17 cellular contexts compared by ENCODE assay signal in genomic region chrX:7117587-7117986, GRCh38. TPM values are rescaled to one million over a fixed set of nuclear protein-coding genes. Genes with fewer than 3 reads are reported as not detected.
DNase-seq lines count a peak whose midpoint lies in the region; ATAC-seq, FAIRE-seq and TF ChIP-seq lines count a peak whose summit lies in the region.
"Had no signal": no experiment of that assay in that cellular context is flagged by ENCODE, and none has a peak within 500 bp of the region (broad histone marks: within the 10 kb centered on the region; RNA-seq: fewer than 3 reads in every experiment).

No MANE protein-coding gene starts in this region.

- peak; percentile 32 for ATAC-seq in GM19324 (IDR thresholded peaks at IDR 0.05; ENCODE audit: low FRiP score, unreplicated experiment)
- peak; percentile 54 for ATAC-seq in HG02798 (IDR thresholded peaks at IDR 0.05; ENCODE audit: poor library complexity, unreplicated experiment)
- ATAC-seq: esophagus mucosa had no signal

- H3K4me3 ChIP-seq in BLaER1: peak overlapping the region; percentile 23; the same call in 1 of the 2 replicates
- no peak overlapping the region for H3K4me3 ChIP-seq in MM.1S (ENCODE audit: low read length)
- H3K4me3 ChIP-seq: spleen, upper lobe of left lung had no signal

- no peak overlapping the region for H3K4me3 Mint-ChIP-seq in activated naive CD8-positive, alpha-beta T cell treated with anti-CD3 and anti-CD28 coated beads for 36 hours

- H3K4me2 ChIP-seq in BLaER1: peak overlapping the region; percentile 46; the same call in 1 of the 2 replicates
- no peak overlapping the region for H3K4me2 ChIP-seq in MM.1S (ENCODE audit: low read depth, low read length)

- peaks cover 12% of the 10 kb centered on the region for H3K79me2 ChIP-seq in MM.1S (ENCODE audit: low read length)

- H4K20me1 ChIP-seq in BLaER1 (no peaks in the 10 kb centered on the region), MM.1S (ENCODE audit: insufficient read depth, low read length) (no peaks in the 10 kb centered on the region)

- DNase-seq in MM.1S: peak; percentile 23
- DNase-seq in activated T-cell treated with anti-CD3 and anti-CD28 coated beads, Interleukin-2, amount 50 U/mL, for 48 hours: no peak
- DNase-seq in activated CD4-positive, CD25-positive, alpha-beta regulatory T cell treated with anti-CD3 and anti-CD28 coated beads, Interleukin-2, amount 50 U/mL, for 72 hours: no peak
- no peak for DNase-seq in activated naive CD8-positive, alpha-beta T cell treated with anti-CD3 and anti-CD28 coated beads for 36 hours
- DNase-seq in D721Med (ENCODE audit: insufficient read length, low spot score): no peak
- DNase-seq: cerebellar nuclear complex, COR-L47, GOT3, NCI-H1048, occipital lobe, spleen, T1000, upper lobe of left lung had no signal

- H3K4me1 ChIP-seq in BLaER1: peaks cover 75% of the 10 kb centered on the region
- H3K4me1 ChIP-seq in MM.1S (ENCODE audit: low read length): peaks cover 12% of the 10 kb centered on the region

- peaks cover 20% of the 10 kb centered on the region for H3K36me3 Mint-ChIP-seq in activated naive CD8-positive, alpha-beta T cell treated with anti-CD3 and anti-CD28 coated beads for 36 hours

- H3K36me3 ChIP-seq in BLaER1: peaks cover 76% of the 10 kb centered on the region
- H3K36me3 ChIP-seq in MM.1S (replicated peaks; ENCODE audit: insufficient read depth, low read length): no peaks in the 10 kb centered on the region
- H3K36me3 ChIP-seq: upper lobe of left lung had no signal

- peaks cover 74% of the 10 kb centered on the region for H3K9me3 ChIP-seq in BLaER1
- H3K9me3 ChIP-seq in MM.1S (replicated peaks; ENCODE audit: insufficient read depth, low read length): no peaks in the 10 kb centered on the region
- H3K9me3 ChIP-seq: spleen, upper lobe of left lung had no signal

- H3K9me2 ChIP-seq in MM.1S (replicated peaks; ENCODE audit: insufficient read depth, low read length): no peaks in the 10 kb centered on the region

- H3K27ac Mint-ChIP-seq in activated naive CD8-positive, alpha-beta T cell treated with anti-CD3 and anti-CD28 coated beads for 36 hours: no peak overlapping the region

- H3K27me3 Mint-ChIP-seq in activated naive CD8-positive, alpha-beta T cell treated with anti-CD3 and anti-CD28 coated beads for 36 hours: no peaks in the 10 kb centered on the region

- FAIRE-seq in D721Med (lab: Jason Lieb, UNC): no peak

- no peak overlapping the region for H2AFZ ChIP-seq in MM.1S (ENCODE audit: low read length)

- H3K27me3 ChIP-seq in BLaER1 (no peaks in the 10 kb centered on the region), MM.1S (replicated peaks; ENCODE audit: insufficient read depth, low read length) (no peaks in the 10 kb centered on the region)
- H3K27me3 ChIP-seq: spleen, upper lobe of left lung had no signal

- TF ChIP-seq CTCF in MM.1S (IDR thresholded peaks at IDR 0.05; ENCODE audit: low read length) (no peak), D721Med (IDR thresholded peaks at IDR 0.05; ENCODE audit: insufficient read depth, missing control alignments) (no peak)

- H3K4me1 Mint-ChIP-seq in activated naive CD8-positive, alpha-beta T cell treated with anti-CD3 and anti-CD28 coated beads for 36 hours: peaks cover 3% of the 10 kb centered on the region

- H3K9me3 Mint-ChIP-seq in activated naive CD8-positive, alpha-beta T cell treated with anti-CD3 and anti-CD28 coated beads for 36 hours: no peaks in the 10 kb centered on the region

- H3F3A ChIP-seq in MM.1S (ENCODE audit: insufficient read depth, low read length): 0 out of 2 replicates have a peak, but pooled peaks cover 2% of the 10 kb centered on the region

- H3K9ac ChIP-seq in BLaER1: no peak overlapping the region
- H3K9ac ChIP-seq in MM.1S (ENCODE audit: low read length): no peak overlapping the region

- H3K27ac ChIP-seq in BLaER1: peak overlapping the region; percentile 52; the same call in 1 of the 2 replicates
- peak overlapping the region; percentile 16; the same call in 1 of the 2 replicates for H3K27ac ChIP-seq in MM.1S (ENCODE audit: low read length)
- H3K27ac ChIP-seq: spleen, upper lobe of left lung had no signal

RNA-seq across cellular contexts. Expression of gene STS, which starts 29.9 kb away (rescaled TPM):
- 1 to 10 TPM; 1.2 to 1.3 TPM for total RNA-seq in activated naive CD8-positive, alpha-beta T cell treated with anti-CD3 and anti-CD28 coated beads for 36 hours

RNA-seq across cellular contexts. Expression of gene PUDP, which starts 30.4 kb away (rescaled TPM):
- 10 to 100 TPM; 22.0 to 24.4 TPM for total RNA-seq in activated naive CD8-positive, alpha-beta T cell treated with anti-CD3 and anti-CD28 coated beads for 36 hours
